In the genomic region with DNA sequence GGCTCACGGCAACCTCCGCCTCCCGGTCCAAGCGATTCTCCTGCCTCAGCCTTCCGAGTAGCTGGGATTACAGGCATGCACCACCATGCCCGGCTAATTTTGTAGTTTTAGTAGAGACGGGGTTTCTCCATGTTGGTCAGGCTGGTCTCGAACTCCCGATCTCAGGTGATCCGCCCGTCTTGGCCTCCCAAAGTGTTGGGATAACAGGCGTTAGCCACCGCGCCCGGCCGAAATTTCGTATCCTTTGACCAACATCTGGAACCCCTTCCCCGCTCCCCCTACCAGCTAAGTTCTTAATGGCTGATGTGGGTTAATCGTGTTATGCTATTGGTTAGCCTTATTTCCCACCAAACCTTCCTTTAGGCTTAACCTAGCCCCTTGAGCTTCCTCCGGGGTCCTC, we compare ENCODE assay signal across 8 cellular contexts.
DNase-seq lines count a peak whose midpoint lies in the region; ATAC-seq and TF ChIP-seq lines count a peak whose summit lies in the region.
"Not testable (repeated sequence)": the region's sequence is repeated elsewhere in the genome, so short reads cannot be mapped to it uniquely, and the experiment has no call there.

No MANE protein-coding gene starts in this region.

- POLR2A ChIA-PET in WTC11 (lab: Charles Lee), result interaction anchor here (0.9 kb wide), 1 partner anchor 137 kb away, joined by 3 read pairs; no protein-coding TSS in a partner anchor
- POLR2A ChIA-PET in naive thymus-derived CD8-positive, alpha-beta T cell (lab: Charles Lee), result interaction anchor here (1.0 to 11.2 kb wide), 13 partner anchors 8 to 114 kb away, joined by 3 to 181 read pairs (median 7); a partner anchor contains a TSS

- peak overlapping the region; percentile 75 for H3K9ac ChIP-seq in GM23248
- peak overlapping the region; percentile 79 for H3K9ac ChIP-seq in adipocyte (ENCODE audit: low read length)
- not testable (repeated sequence) for H3K9ac ChIP-seq in endodermal cell (ENCODE audit: extremely low read depth, low read length, poor library complexity, severe bottlenecking); iPS-15b (ENCODE audit: low read depth, low read length)

- H3K4me3 ChIP-seq in GM23248, result peak overlapping the region; percentile 70
- H3K4me3 ChIP-seq in adipocyte (ENCODE audit: low read length), result peak overlapping the region; percentile 77
- not testable (repeated sequence) for H3K4me3 ChIP-seq in endodermal cell (ENCODE audit: low read length)
- H3K4me3 ChIP-seq in iPS-15b (ENCODE audit: low read depth, low read length), result peak overlapping the region; percentile 43
- peak overlapping the region in 6 of 7 experiments; percentile 42 to 59 (median 52) for H3K4me3 ChIP-seq in skin epidermis
- peak overlapping the region; percentile 48 to 58 for H3K4me3 ChIP-seq in vagina

- peaks cover 13% of the 10 kb centered on the region for H3K4me1 Mint-ChIP-seq in WTC11
- not testable (repeated sequence) for H3K4me1 Mint-ChIP-seq in endodermal cell
- H3K4me1 Mint-ChIP-seq in naive thymus-derived CD8-positive, alpha-beta T cell, result peaks cover 37 to 83% (median 67%) of the 10 kb centered on the region in 4 donors

- not testable (repeated sequence) for H4K20me1 ChIP-seq in GM23248 (ENCODE audit: insufficient read depth)

- not testable (repeated sequence) for DNase-seq in GM23248; WTC11 (ENCODE audit: low spot score); adipocyte (ENCODE audit: low read depth); endodermal cell; naive thymus-derived CD8-positive, alpha-beta T cell; vagina (ENCODE audit: extremely low spot score in 2 of 2)

- not testable (repeated sequence) for H3K27ac ChIP-seq in GM23248; endodermal cell (ENCODE audit: low read depth, low read length)
- H3K27ac ChIP-seq in skin epidermis, result peak overlapping the region in 20 of 21 experiments; percentile 8 to 97 (median 86)
- H3K27ac ChIP-seq in vagina, result peak overlapping the region; percentile 94

- peak overlapping the region; percentile 59 for H3K4me3 Mint-ChIP-seq in WTC11
- H3K4me3 Mint-ChIP-seq in endodermal cell, result peak overlapping the region; percentile 48
- H3K4me3 Mint-ChIP-seq in naive thymus-derived CD8-positive, alpha-beta T cell, result peak overlapping the region; percentile 62 to 85 (median 73)

- H3K9me2 ChIP-seq in GM23248 (ENCODE audit: insufficient read depth), result not testable (repeated sequence)

- intact Hi-C loops in vagina (cut with DNase I), result loop anchor here (5.0 kb wide), 1 partner anchor 203 kb away; no protein-coding TSS in a partner anchor

- peaks cover 35% of the 10 kb centered on the region for H3K4me1 ChIP-seq in GM23248 (ENCODE audit: insufficient read depth)
- H3K4me1 ChIP-seq in adipocyte (ENCODE audit: control insufficient read depth, insufficient read depth, low read length), result peaks cover 36% of the 10 kb centered on the region
- not testable (repeated sequence) for H3K4me1 ChIP-seq in endodermal cell (ENCODE audit: control insufficient read depth, insufficient read depth, low read length); iPS-15b (ENCODE audit: control insufficient read depth, insufficient read depth, low read length)
- H3K4me1 ChIP-seq in vagina, result peaks cover 62% of the 10 kb centered on the region

- H3K36me3 Mint-ChIP-seq in WTC11; endodermal cell (ENCODE audit: low read depth); naive thymus-derived CD8-positive, alpha-beta T cell: not testable (repeated sequence)

- in situ Hi-C loops in GM23248 (cut with MboI), result not testable (repeated sequence)

- not testable (repeated sequence) for H3K36me3 ChIP-seq in GM23248 (ENCODE audit: low read depth); adipocyte (ENCODE audit: control insufficient read depth, insufficient read depth, low read length, severe bottlenecking); endodermal cell (ENCODE audit: control insufficient read depth, insufficient read depth, low read length); iPS-15b (ENCODE audit: control insufficient read depth, insufficient read depth, low read length); vagina

- not testable (repeated sequence) for H3K27me3 ChIP-seq in GM23248 (replicated peaks; ENCODE audit: insufficient read depth); adipocyte (replicated peaks; ENCODE audit: control insufficient read depth, insufficient read depth, low read length); vagina
- peaks cover 21% of the 10 kb centered on the region for H3K27me3 ChIP-seq in endodermal cell (ENCODE audit: control insufficient read depth, insufficient read depth, low read length, poor library complexity, severe bottlenecking)
- H3K27me3 ChIP-seq in iPS-15b (ENCODE audit: control insufficient read depth, insufficient read depth, low read length), result peaks cover 17% of the 10 kb centered on the region

- H2AFZ ChIP-seq in GM23248, result peak overlapping the region; percentile 65

- not testable (repeated sequence) for H3K9me3 Mint-ChIP-seq in WTC11; endodermal cell; naive thymus-derived CD8-positive, alpha-beta T cell

- not testable (repeated sequence) for TF ChIP-seq POLR2A in vagina (IDR thresholded peaks at IDR 0.05)

- peaks cover 32% of the 10 kb centered on the region for H3F3A ChIP-seq in GM23248 (ENCODE audit: insufficient read depth)

- H3K79me2 ChIP-seq in GM23248 (ENCODE audit: insufficient read depth), result not testable (repeated sequence)

- 95 to 97% methylated on average over 20 of the region's 20 CpGs for WGBS in GM23248 (ENCODE audit: low coverage in 1 of 2, low lambda C conversion rate in 2 of 2, missing lambda C conversion rate in 2 of 2), 2 experiments
- WGBS in endodermal cell (ENCODE audit: insufficient coverage in 1 of 2, insufficient read length in 1 of 2), 2 experiments, result 96 to 100% methylated on average over 4 to 19 of the region's 20 CpGs

- not testable (repeated sequence) for TF ChIP-seq CTCF in WTC11 (IDR thresholded peaks at IDR 0.05); endodermal cell (conservative IDR thresholded peaks at IDR 0.05); vagina (IDR thresholded peaks at IDR 0.05)

- H3K27ac Mint-ChIP-seq in WTC11, endodermal cell: not testable (repeated sequence)
- H3K27ac Mint-ChIP-seq in naive thymus-derived CD8-positive, alpha-beta T cell, result peak overlapping the region; percentile 52 to 100 (median 90)

- H3K9me3 ChIP-seq in GM23248 (ENCODE audit: low read depth); adipocyte (ENCODE audit: control insufficient read depth, low read length); endodermal cell (ENCODE audit: control insufficient read depth, low read length); iPS-15b (ENCODE audit: control insufficient read depth, insufficient read depth, low read length); vagina: not testable (repeated sequence)

- H3K27me3 Mint-ChIP-seq in WTC11 (ENCODE audit: low read depth) (peaks cover 22% of the 10 kb centered on the region), endodermal cell (ENCODE audit: insufficient read depth) (peaks cover 30% of the 10 kb centered on the region)
- H3K27me3 Mint-ChIP-seq in naive thymus-derived CD8-positive, alpha-beta T cell, result not testable (repeated sequence)

- CTCF ChIA-PET in WTC11 (lab: Charles Lee), result interaction anchor here (0.6 to 8.3 kb wide), 11 partner anchors 16 to 534 kb away, joined by 3 to 99 read pairs (median 4); no protein-coding TSS in a partner anchor

- peak overlapping the region; percentile 56 for H3K4me2 ChIP-seq in GM23248 (ENCODE audit: unreplicated experiment)

- ATAC-seq in WTC11; naive thymus-derived CD8-positive, alpha-beta T cell: not testable (repeated sequence)

TF ChIP-seq in WTC11, 78 proteins besides CTCF, POLR2A, EP300 and RAD21:
- TF ChIP-seq, protein P1, sequence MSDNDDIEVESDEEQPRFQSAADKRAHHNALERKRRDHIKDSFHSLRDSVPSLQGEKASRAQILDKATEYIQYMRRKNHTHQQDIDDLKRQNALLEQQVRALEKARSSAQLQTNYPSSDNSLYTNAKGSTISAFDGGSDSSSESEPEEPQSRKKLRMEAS (CRISPR knock-in tag; IDR thresholded peaks at IDR 0.05), result 0 out of 2 replicates have a peak, but pooled peaks have one; percentile 11
